ENCODE assay signal across 15 cellular contexts in genomic region chr16:79969458-79969857, GRCh38.
DNase-seq lines count a peak whose midpoint lies in the region; ATAC-seq and TF ChIP-seq lines count a peak whose summit lies in the region.
"Had no signal": no experiment of that assay in that cellular context is flagged by ENCODE, and none has a peak within 500 bp of the region (broad histone marks: within the 10 kb centered on the region; RNA-seq: fewer than 3 reads in every experiment).

No MANE protein-coding gene starts in this region.

- no peaks in the 10 kb centered on the region for H3K36me3 ChIP-seq in left ventricle myocardium inferior
- no peaks in the 10 kb centered on the region for H3K36me3 ChIP-seq in CD8-positive, alpha-beta memory T cell (ENCODE audit: insufficient read depth, low read length)
- no peaks in the 10 kb centered on the region for H3K36me3 ChIP-seq in hepatocyte (replicated peaks; ENCODE audit: insufficient read depth, low read depth)
- H3K36me3 ChIP-seq: BLaER1 treated with 17β-estradiol and CSF1 and Interleukin-3, amounts not matched to agents 10 nM and 100 nM had no signal

- H3K27me3 Mint-ChIP-seq in CD8-positive, alpha-beta memory T cell = peaks cover 6 to 17% of the 10 kb centered on the region in 2 donors
- no peaks in the 10 kb centered on the region for H3K27me3 Mint-ChIP-seq in CD4-positive, alpha-beta T cell
- H3K27me3 Mint-ChIP-seq: B cell had no signal

- H3K79me2 ChIP-seq in hepatocyte = no peaks in the 10 kb centered on the region

- CTCF ChIA-PET in CD8-positive, alpha-beta memory T cell (lab: Charles Lee) = no interaction called here
- CTCF ChIA-PET in CD4-positive, alpha-beta T cell (lab: Charles Lee) = no interaction called here

- 99% methylated on average over 5 of the region's 5 CpGs for WGBS in hepatocyte (ENCODE audit: low lambda C conversion rate, missing lambda C conversion rate)

- H3K9me2 ChIP-seq in hepatocyte (replicated peaks; ENCODE audit: insufficient read depth) = no peaks in the 10 kb centered on the region

- DNase-seq in left ventricle myocardium inferior (no peak), Right ventricle myocardium inferior (ENCODE audit: missing footprints) (no peak), hepatocyte (ENCODE audit: low spot score) (no peak)
- DNase-seq in CD8-positive, alpha-beta memory T cell = no peak
- DNase-seq in CD4-positive, alpha-beta T cell = no peak
- DNase-seq: AML-193; Caco-2; Calu3; CD4-positive, alpha-beta memory T cell; DMS79 treated with DMSO at 0.1 percent for 48 hours; GF-D8 had no signal

- H3K9me3 ChIP-seq in left ventricle myocardium inferior (replicated peaks) (no peaks in the 10 kb centered on the region), hepatocyte (ENCODE audit: low read depth) (no peaks in the 10 kb centered on the region)
- H3K9me3 ChIP-seq in CD8-positive, alpha-beta memory T cell (ENCODE audit: low read length) = no peaks in the 10 kb centered on the region
- no peaks in the 10 kb centered on the region for H3K9me3 ChIP-seq in CD4-positive, alpha-beta T cell (ENCODE audit: control insufficient read depth, low read length)
- H3K9me3 ChIP-seq: A549; BLaER1 treated with 17β-estradiol and CSF1 and Interleukin-3, amounts not matched to agents 10 nM and 100 nM; Caco-2 had no signal

- H3K27ac Mint-ChIP-seq in CD8-positive, alpha-beta memory T cell = no peak overlapping the region
- no peak overlapping the region for H3K27ac Mint-ChIP-seq in CD4-positive, alpha-beta T cell
- H3K27ac Mint-ChIP-seq: B cell; CD4-positive, alpha-beta memory T cell had no signal

- TF ChIP-seq CTCF in left ventricle myocardium inferior (IDR thresholded peaks at IDR 0.05; ENCODE audit: borderline replicate concordance) (no peak), hepatocyte (IDR thresholded peaks at IDR 0.05; ENCODE audit: poor library complexity) (no peak)
- TF ChIP-seq CTCF in CD4-positive, alpha-beta T cell (IDR thresholded peaks at IDR 0.05) = no peak

- H3K9me3 Mint-ChIP-seq in CD8-positive, alpha-beta memory T cell = peaks cover 0 to 2% (median 0%) of the 10 kb centered on the region in 5 donors
- no peaks in the 10 kb centered on the region for H3K9me3 Mint-ChIP-seq in CD4-positive, alpha-beta T cell

- H2AFZ ChIP-seq in hepatocyte = no peak overlapping the region

- H3K36me3 Mint-ChIP-seq in CD8-positive, alpha-beta memory T cell = no peaks in the 10 kb centered on the region
- no peaks in the 10 kb centered on the region for H3K36me3 Mint-ChIP-seq in CD4-positive, alpha-beta T cell (ENCODE audit: low read depth)
- H3K36me3 Mint-ChIP-seq: CD4-positive, alpha-beta memory T cell had no signal

- H3K4me1 ChIP-seq in left ventricle myocardium inferior (peaks cover 26% of the 10 kb centered on the region), hepatocyte (ENCODE audit: insufficient read depth) (peaks cover 10% of the 10 kb centered on the region)
- H3K4me1 ChIP-seq in CD8-positive, alpha-beta memory T cell (ENCODE audit: insufficient read depth, low read length) = no peaks in the 10 kb centered on the region

- no peak for ATAC-seq in Right ventricle myocardium inferior
- ATAC-seq in CD4-positive, alpha-beta T cell (ENCODE audit: poor library complexity) = no peak
- ATAC-seq: A549 had no signal

- POLR2A ChIA-PET in CD8-positive, alpha-beta memory T cell (lab: Charles Lee) = no interaction called here
- POLR2A ChIA-PET in CD4-positive, alpha-beta T cell (lab: Charles Lee) = no interaction called here

- peak overlapping the region; percentile 82 for H3K27ac ChIP-seq in left ventricle myocardium inferior (replicated peaks)
- H3K27ac ChIP-seq in CD8-positive, alpha-beta memory T cell (ENCODE audit: low read depth, low read length) = peak overlapping the region; percentile 67
- H3K27ac ChIP-seq in hepatocyte = peak overlapping the region; percentile 63
- no peak overlapping the region for H3K27ac ChIP-seq in CD4-positive, alpha-beta T cell (ENCODE audit: low read depth, low read length)
- H3K27ac ChIP-seq: 22Rv1; A549; BLaER1 treated with 17β-estradiol and CSF1 and Interleukin-3, amounts not matched to agents 10 nM and 100 nM had no signal

- no peaks in the 10 kb centered on the region for H3K27me3 ChIP-seq in left ventricle myocardium inferior (ENCODE audit: low read depth)
- H3K27me3 ChIP-seq in CD8-positive, alpha-beta memory T cell (ENCODE audit: insufficient read depth, low read length, poor library complexity, severe bottlenecking) = no peaks in the 10 kb centered on the region
- no peaks in the 10 kb centered on the region for H3K27me3 ChIP-seq in hepatocyte
- H3K27me3 ChIP-seq in CD4-positive, alpha-beta T cell (ENCODE audit: control insufficient read depth, insufficient read depth, low read length) = no peaks in the 10 kb centered on the region
- H3K27me3 ChIP-seq: BLaER1 treated with 17β-estradiol and CSF1 and Interleukin-3, amounts not matched to agents 10 nM and 100 nM had no signal

- no peak overlapping the region for H3K4me3 ChIP-seq in left ventricle myocardium inferior
- H3K4me3 ChIP-seq in CD8-positive, alpha-beta memory T cell (ENCODE audit: low read length) = no peak overlapping the region
- no peak overlapping the region for H3K4me3 ChIP-seq in hepatocyte
- H3K4me3 ChIP-seq: A549; BLaER1 treated with 17β-estradiol and CSF1 and Interleukin-3, amounts not matched to agents 10 nM and 100 nM had no signal

- H3K4me1 Mint-ChIP-seq in CD8-positive, alpha-beta memory T cell = no peaks in the 10 kb centered on the region
- no peaks in the 10 kb centered on the region for H3K4me1 Mint-ChIP-seq in CD4-positive, alpha-beta T cell (ENCODE audit: low read depth)
- H3K4me1 Mint-ChIP-seq: B cell; CD4-positive, alpha-beta memory T cell had no signal

- intact Hi-C loops in left ventricle myocardium inferior (cut with micrococcal nuclease) = no loop called here
- intact Hi-C loops in Right ventricle myocardium inferior (cut with DNase I) = no loop called here
- intact Hi-C loops in CD4-positive, alpha-beta T cell (cut with DNase I, micrococcal nuclease) = no loop called here

- no peak overlapping the region for H3K4me2 ChIP-seq in hepatocyte
- H3K4me2 ChIP-seq: A549; BLaER1 treated with 17β-estradiol and CSF1 and Interleukin-3, amounts not matched to agents 10 nM and 100 nM had no signal

- H3K4me3 Mint-ChIP-seq in CD8-positive, alpha-beta memory T cell = no peak overlapping the region
- no peak overlapping the region for H3K4me3 Mint-ChIP-seq in CD4-positive, alpha-beta T cell
- H3K4me3 Mint-ChIP-seq: B cell; CD4-positive, alpha-beta memory T cell had no signal

- H4K20me1 ChIP-seq in hepatocyte (ENCODE audit: insufficient read depth, poor library complexity, severe bottlenecking) = no peaks in the 10 kb centered on the region
- H4K20me1 ChIP-seq: BLaER1 treated with 17β-estradiol and CSF1 and Interleukin-3, amounts not matched to agents 10 nM and 100 nM had no signal
